29 cellular contexts compared by ENCODE assay signal in the genomic region with DNA sequence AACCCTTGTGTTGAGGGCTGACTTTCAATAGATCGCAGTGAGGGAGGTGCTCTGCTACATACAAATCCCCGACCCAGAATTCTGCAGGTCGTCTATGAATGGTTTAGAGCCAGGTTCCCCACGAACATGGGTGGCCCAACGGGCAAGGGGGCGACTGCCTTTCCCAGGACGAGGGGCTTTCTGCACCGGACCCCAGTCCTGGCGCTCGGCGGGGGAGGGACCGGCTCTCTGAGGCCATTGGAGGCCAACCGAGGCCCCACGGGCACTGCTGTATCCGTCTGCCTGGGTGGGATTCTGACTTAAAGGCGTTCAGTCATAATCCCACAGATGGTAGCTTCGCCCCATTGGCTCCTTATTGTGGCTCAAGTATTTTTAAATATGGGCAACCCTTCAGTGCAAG. TPM values are rescaled to one million over a fixed set of nuclear protein-coding genes. Genes with fewer than 3 reads are reported as not detected.
DNase-seq lines count a peak whose midpoint lies in the region; ATAC-seq, FAIRE-seq and TF ChIP-seq lines count a peak whose summit lies in the region.
"Had no signal": no experiment of that assay in that cellular context is flagged by ENCODE, and none has a peak within 500 bp of the region (broad histone marks: within the 10 kb centered on the region; RNA-seq: fewer than 3 reads in every experiment).

No MANE protein-coding gene starts in this region.

- intact Hi-C loops in left cardiac atrium (cut with DNase I): no loop called here
- intact Hi-C loops in gastrocnemius medialis (cut with DNase I; ENCODE audit: low total_unique reads): loop anchor here (5.0 kb wide), 1 partner anchor 45 kb away; no protein-coding TSS in a partner anchor
- intact Hi-C loops in thyroid gland (cut with DNase I): no loop called here

- no peaks in the 10 kb centered on the region for H3K9me3 Mint-ChIP-seq in chondrocyte (ENCODE audit: low read depth)

- H3K36me3 ChIP-seq in right atrium auricular region: no peaks in the 10 kb centered on the region
- no peaks in the 10 kb centered on the region for H3K36me3 ChIP-seq in gastrocnemius medialis
- no peaks in the 10 kb centered on the region for H3K36me3 ChIP-seq in thyroid gland
- H3K36me3 ChIP-seq: tibial artery had no signal

- peak overlapping the region; percentile 68 for H3K27ac Mint-ChIP-seq in chondrocyte (ENCODE audit: unreplicated experiment)
- H3K27ac Mint-ChIP-seq: activated CD4-positive, alpha-beta T cell treated with anti-CD3 and anti-CD28 coated beads for 36 hours had no signal

- peaks cover 0 to 79% of the 10 kb centered on the region in 2 donors for H3K4me1 ChIP-seq in right atrium auricular region
- peaks cover 86 to 95% of the 10 kb centered on the region in 2 donors for H3K4me1 ChIP-seq in gastrocnemius medialis
- H3K4me1 ChIP-seq in thyroid gland: peaks cover 42 to 49% of the 10 kb centered on the region in 2 donors

- peaks cover 9% of the 10 kb centered on the region for H3K36me3 Mint-ChIP-seq in chondrocyte (ENCODE audit: low read depth)

- H3K4me3 Mint-ChIP-seq in chondrocyte (ENCODE audit: unreplicated experiment): no peak overlapping the region
- H3K4me3 Mint-ChIP-seq: activated CD4-positive, alpha-beta T cell treated with anti-CD3 and anti-CD28 coated beads for 36 hours had no signal

- TF ChIP-seq CTCF in right atrium auricular region (IDR thresholded peaks at IDR 0.05) (no peak), chondrocyte (IDR thresholded peaks at IDR 0.05) (no peak), gastrocnemius medialis (IDR thresholded peaks at IDR 0.05 in 4 of 5, conservative IDR thresholded peaks at IDR 0.05 in 1 of 5) (no peak), thyroid gland (IDR thresholded peaks at IDR 0.05) (no peak)

- H3K4me3 ChIP-seq in right atrium auricular region: no peak overlapping the region
- H3K4me3 ChIP-seq in gastrocnemius medialis: peak overlapping the region in 1 of 4 donors; percentile 23
- no peak overlapping the region for H3K4me3 ChIP-seq in thyroid gland (replicated peaks in 1 of 3)
- H3K4me3 ChIP-seq: SK-N-MC, tibial artery had no signal

- H3K27ac ChIP-seq in right atrium auricular region (peak overlapping the region; percentile 28 to 68), gastrocnemius medialis (peak overlapping the region; percentile 85 to 96 (median 90)), thyroid gland (peak overlapping the region in 1 of 3 donors; percentile 51)
- H3K27ac ChIP-seq: epithelial cell of prostate, KMS-11, RWPE1, SK-N-MC, tibial artery had no signal

- no peak for FAIRE-seq in urothelium cell line (lab: Jason Lieb, UNC)
- FAIRE-seq: GM18507, keratinocyte had no signal

- 82 to 89% methylated on average over 17 of the region's 17 CpGs for WGBS in thyroid gland, 2 donors

- no peaks in the 10 kb centered on the region for H3K9me3 ChIP-seq in right atrium auricular region
- no peaks in the 10 kb centered on the region for H3K9me3 ChIP-seq in gastrocnemius medialis
- H3K9me3 ChIP-seq in thyroid gland: no peaks in the 10 kb centered on the region
- H3K9me3 ChIP-seq: tibial artery had no signal

- H3K27me3 ChIP-seq in right atrium auricular region (no peaks in the 10 kb centered on the region), gastrocnemius medialis (no peaks in the 10 kb centered on the region), thyroid gland (no peaks in the 10 kb centered on the region)
- H3K27me3 ChIP-seq: tibial artery had no signal

- ATAC-seq in left cardiac atrium: no peak
- no peak for ATAC-seq in gastrocnemius medialis
- ATAC-seq: activated CD4-positive, alpha-beta T cell treated with anti-CD3 and anti-CD28 coated beads for 36 hours; sciatic nerve had no signal

- H3K4me1 Mint-ChIP-seq in chondrocyte (ENCODE audit: low read depth): peaks cover 54% of the 10 kb centered on the region

- H3K27me3 Mint-ChIP-seq in chondrocyte (ENCODE audit: low read depth): no peaks in the 10 kb centered on the region
- H3K27me3 Mint-ChIP-seq: activated CD4-positive, alpha-beta T cell treated with anti-CD3 and anti-CD28 coated beads for 36 hours had no signal

- in situ Hi-C loops in gastrocnemius medialis (cut with MboI; ENCODE audit: low sequenced_read_pairs in 4 of 4): no loop called here

- DNase-seq in right atrium auricular region (ENCODE audit: low spot score): no peak
- DNase-seq in left cardiac atrium: no peak
- DNase-seq in chondrocyte (ENCODE audit: low spot score): no peak
- DNase-seq in gastrocnemius medialis: no peak
- DNase-seq in NCI-H2196 (lab: John Stamatoyannopoulos, UW; ENCODE audit: unreplicated experiment): no peak
- no peak for DNase-seq in urothelium cell line (ENCODE audit: low spot score)
- no peak for DNase-seq in thyroid gland
- DNase-seq: activated CD4-positive, alpha-beta T cell treated with anti-CD3 and anti-CD28 coated beads for 36 hours; activated CD8-positive, alpha-beta memory T cell treated with anti-CD3 and anti-CD28 coated beads for 24 hours; amniotic stem cell; C1 segment of cervical spinal cord; Calu3; effector CD4-positive, alpha-beta T cell; glutamatergic neuron; HCEC 1CT; NCI-H1417 treated with DMSO at 0.1 percent for 48 hours; NCI-H446; NCI-H82; posterior cingulate gyrus; stimulated activated CD4-positive, alpha-beta T cell treated with anti-CD3 and anti-CD28 coated beads, Interleukin-4, amount 100 ng/mL, for 4 hours; stimulated activated naive CD4-positive, alpha-beta T cell; tibial artery had no signal

- TF ChIP-seq POLR2A in gastrocnemius medialis (IDR thresholded peaks at IDR 0.05) (no peak), thyroid gland (IDR thresholded peaks at IDR 0.05) (no peak)

RNA-seq across cellular contexts. Expression of a gene that starts 21.2 kb away (rescaled TPM):
- 10 to 100 TPM; 48.2 to 54.0 TPM for total RNA-seq in right atrium auricular region
- 10 to 100 TPM; 71.6 to 82.2 TPM for total RNA-seq in left cardiac atrium
- total RNA-seq in chondrocyte: 47.1 to 60.0 TPM (median 51.8 TPM) in 3 replicates
- 10 to 100 TPM; 55.0 to 94.1 (median 73.7) TPM for total RNA-seq in gastrocnemius medialis
- total RNA-seq in thyroid gland: 100 to 1,000 TPM in 2 of 4 donors, 10 to 100 TPM in 2; 57.6 to 287 (median 102) TPM
